In genomic region chr19:3550947-3551807, GRCh38 we compare ENCODE assay signal across 2 cellular contexts.
TF ChIP-seq lines count a peak whose summit lies in the region.

No MANE protein-coding gene starts in this region.

TF ChIP-seq in SK-N-SH, 30 proteins besides CTCF, POLR2A, EP300 and RAD21:
- no peak for TF ChIP-seq EZH2phosphoT487 (IDR thresholded peaks at IDR 0.05; ENCODE audit: borderline replicate concordance, low read depth)
- TF ChIP-seq TCF12 (IDR thresholded peaks at IDR 0.05): no peak
- no peak for TF ChIP-seq RCOR1 (IDR thresholded peaks at IDR 0.05; ENCODE audit: low read length)
- no peak for TF ChIP-seq GABPA (IDR thresholded peaks at IDR 0.05; ENCODE audit: low read depth)
- no peak for TF ChIP-seq MEF2A (IDR thresholded peaks at IDR 0.05; ENCODE audit: borderline replicate concordance, low read depth)
- no peak for TF ChIP-seq TAF1 (IDR thresholded peaks at IDR 0.05; ENCODE audit: borderline replicate concordance, low read depth, low read length)
- no peak for TF ChIP-seq RFX5 (IDR thresholded peaks at IDR 0.05; ENCODE audit: low read length)
- TF ChIP-seq POLR2AphosphoS5 (IDR thresholded peaks at IDR 0.05; ENCODE audit: low read depth, low read length): no peak
- no peak for TF ChIP-seq ELF1 (IDR thresholded peaks at IDR 0.05)
- TF ChIP-seq REST (IDR thresholded peaks at IDR 0.05; ENCODE audit: low read depth, low read length): no peak
- TF ChIP-seq SIN3A (IDR thresholded peaks at IDR 0.05; ENCODE audit: borderline replicate concordance, low read depth, low read length): no peak

TF ChIP-seq in SK-N-SH treated with all-trans-retinoic acid at 6 μM for 48 hours, 23 proteins besides CTCF, POLR2A, EP300 and RAD21:
- TF ChIP-seq POU6F1 (CRISPR knock-in tag; IDR thresholded peaks at IDR 0.05; ENCODE audit: borderline replicate concordance, low read depth): no peak
- TF ChIP-seq ZFP3 (CRISPR knock-in tag; IDR thresholded peaks at IDR 0.05): no peak
- no peak for TF ChIP-seq CSRNP3 (CRISPR knock-in tag; IDR thresholded peaks at IDR 0.05)
- no peak for TF ChIP-seq PPARA (CRISPR knock-in tag; IDR thresholded peaks at IDR 0.05; ENCODE audit: borderline replicate concordance)
- TF ChIP-seq ESRRG (CRISPR knock-in tag; IDR thresholded peaks at IDR 0.05): no peak
- no peak for TF ChIP-seq ZFP30 (CRISPR knock-in tag; IDR thresholded peaks at IDR 0.05)
- no peak for TF ChIP-seq OSR1 (CRISPR knock-in tag; IDR thresholded peaks at IDR 0.05)
